ENCODE assay signal across 18 cellular contexts in the genomic region with DNA sequence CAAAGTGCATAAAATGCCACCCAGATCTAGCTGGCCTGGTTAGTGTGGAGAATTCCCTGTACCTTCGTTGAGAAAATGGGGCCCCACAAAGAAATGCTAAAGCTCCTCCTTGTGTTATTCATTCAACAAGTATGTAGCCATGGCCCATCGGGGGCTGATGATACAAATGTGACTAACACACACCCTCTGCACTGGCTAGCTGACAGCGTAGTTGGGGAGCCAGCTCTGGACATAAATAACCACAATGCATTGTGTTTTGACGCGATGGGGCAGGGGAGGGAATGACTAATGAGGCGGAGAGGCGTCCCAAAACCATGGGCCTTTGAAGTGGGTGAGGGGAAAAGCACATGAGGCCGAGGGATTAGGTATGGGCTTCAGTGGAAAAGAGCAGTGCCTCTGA. TPM values are rescaled to one million over a fixed set of nuclear protein-coding genes. Genes with fewer than 3 reads are reported as not detected.
DNase-seq lines count a peak whose midpoint lies in the region; ATAC-seq, FAIRE-seq and TF ChIP-seq lines count a peak whose summit lies in the region.
"Had no signal": no experiment of that assay in that cellular context is flagged by ENCODE, and none has a peak within 500 bp of the region (broad histone marks: within the 10 kb centered on the region; RNA-seq: fewer than 3 reads in every experiment).

No MANE protein-coding gene starts in this region.

- no peak overlapping the region for H3K27ac ChIP-seq in K562 (ENCODE audit: extremely low read depth, low read depth, low read length)
- no peak overlapping the region for H3K27ac ChIP-seq in hepatocyte
- H3K27ac ChIP-seq in stomach = no peak overlapping the region
- no peak overlapping the region for H3K27ac ChIP-seq in sigmoid colon
- H3K27ac ChIP-seq: left lung, neutrophil had no signal

- no peak overlapping the region for H3K9ac ChIP-seq in K562 (ENCODE audit: insufficient read depth in 1 of 2, low read depth in 2 of 2, low read length in 2 of 2)

- ATAC-seq in K562 = no peak; the same call in 1 of the 3 replicates
- ATAC-seq: activated CD8-positive, alpha-beta T cell treated with anti-CD3 and anti-CD28 coated beads for 36 hours; left lung had no signal

- TF ChIP-seq RAD21 in K562 (CRISPR knock-in tag; conservative IDR thresholded peaks at IDR 0.05 in 1 of 2, IDR thresholded peaks at IDR 0.05 in 1 of 2) = no peak

- intact Hi-C loops in K562 (cut with micrococcal nuclease) = no loop called here
- intact Hi-C loops in stomach (cut with DNase I; ENCODE audit: low total_unique reads) = no loop called here
- intact Hi-C loops in sigmoid colon (cut with DNase I) = no loop called here
- intact Hi-C loops in Calu3 (cut with micrococcal nuclease; ENCODE audit: unreplicated experiment) = no loop called here

- H3K4me1 Mint-ChIP-seq in Calu3 (ENCODE audit: low read depth, unreplicated experiment) = no peaks in the 10 kb centered on the region

- no peaks in the 10 kb centered on the region for H3K9me3 Mint-ChIP-seq in Calu3 (ENCODE audit: low read depth, unreplicated experiment)
- H3K9me3 Mint-ChIP-seq: activated CD8-positive, alpha-beta T cell treated with anti-CD3 and anti-CD28 coated beads for 36 hours had no signal

- no peak overlapping the region for H3K4me2 ChIP-seq in K562 (ENCODE audit: insufficient read depth, low read length)
- H3K4me2 ChIP-seq in hepatocyte = no peak overlapping the region

- H3K4me1 ChIP-seq in K562 (replicated peaks in 1 of 2; ENCODE audit: control insufficient read depth in 2 of 2, insufficient read depth in 2 of 2, low read length in 2 of 2) (peaks cover 0 to 8% of the 10 kb centered on the region in 2 experiments; a peak in 3 of 5 replicates), hepatocyte (ENCODE audit: insufficient read depth) (peaks cover 10% of the 10 kb centered on the region), stomach (peaks cover 0 to 32% (median 25%) of the 10 kb centered on the region in 4 donors), sigmoid colon (peaks cover 0 to 20% (median 8%) of the 10 kb centered on the region in 4 donors)

- H3K27ac Mint-ChIP-seq in Calu3 (ENCODE audit: unreplicated experiment) = no peak overlapping the region
- H3K27ac Mint-ChIP-seq: activated CD8-positive, alpha-beta T cell treated with anti-CD3 and anti-CD28 coated beads for 36 hours; activated naive CD8-positive, alpha-beta T cell; CD14-positive monocyte had no signal

- peak overlapping the region; percentile 25; the same call in 1 of the 2 replicates for H2AFZ ChIP-seq in K562 (ENCODE audit: low read depth, low read length)
- H2AFZ ChIP-seq in hepatocyte = no peak overlapping the region

- peaks cover 5% of the 10 kb centered on the region for H3K36me3 Mint-ChIP-seq in Calu3 (ENCODE audit: insufficient read depth, unreplicated experiment)
- H3K36me3 Mint-ChIP-seq: activated naive CD8-positive, alpha-beta T cell; CD14-positive monocyte had no signal

- TF ChIP-seq POLR2A in K562 (conservative IDR thresholded peaks at IDR 0.05) (no peak), stomach (IDR thresholded peaks at IDR 0.05) (no peak), sigmoid colon (IDR thresholded peaks at IDR 0.05) (no peak)

- no peaks in the 10 kb centered on the region for H3K9me2 ChIP-seq in hepatocyte (replicated peaks; ENCODE audit: insufficient read depth)

- H4K20me1 ChIP-seq in K562 (replicated peaks; ENCODE audit: control insufficient read depth, insufficient read depth, low read length) = no peaks in the 10 kb centered on the region
- H4K20me1 ChIP-seq in hepatocyte (ENCODE audit: insufficient read depth, poor library complexity, severe bottlenecking) = no peaks in the 10 kb centered on the region

- H3K79me2 ChIP-seq in K562 (ENCODE audit: control insufficient read depth, insufficient read depth, low read length) (no peaks in the 10 kb centered on the region), hepatocyte (no peaks in the 10 kb centered on the region)

- peaks cover 0 to 13% of the 10 kb centered on the region in 2 experiments; a peak in 3 of 5 replicates for H3K27me3 ChIP-seq in K562 (ENCODE audit: control insufficient read depth in 2 of 2, insufficient read depth in 2 of 2, low read length in 2 of 2)
- no peaks in the 10 kb centered on the region for H3K27me3 ChIP-seq in hepatocyte
- peaks cover 0 to 5% (median 0%) of the 10 kb centered on the region in 3 donors for H3K27me3 ChIP-seq in stomach
- H3K27me3 ChIP-seq in sigmoid colon = no peaks in the 10 kb centered on the region

- H3K4me3 ChIP-seq in K562 (no peak overlapping the region), hepatocyte (no peak overlapping the region), stomach (no peak overlapping the region), sigmoid colon (no peak overlapping the region)
- H3K4me3 ChIP-seq: left lung had no signal

- BruUV-seq in K562 (replicated peaks; lab: Mats Ljungman, UMichigan) (no TSS peak), Calu3 (replicated peaks; lab: Mats Ljungman, UMichigan) (no TSS peak)

- CTCF ChIA-PET in K562 (lab: Yijun Ruan, JAX; ENCODE audit: low intra/inter-chr PET ratio) = no interaction called here
- CTCF ChIA-PET in Calu3 (lab: Charles Lee) = no interaction called here

- no peaks in the 10 kb centered on the region for H3K9me3 ChIP-seq in K562 (replicated peaks; ENCODE audit: control insufficient read depth, insufficient read depth, low read depth, low read length)
- H3K9me3 ChIP-seq in hepatocyte (ENCODE audit: low read depth) = no peaks in the 10 kb centered on the region
- no peaks in the 10 kb centered on the region for H3K9me3 ChIP-seq in stomach
- no peaks in the 10 kb centered on the region for H3K9me3 ChIP-seq in sigmoid colon
- H3K9me3 ChIP-seq: left lung, neutrophil had no signal

- H3K36me3 ChIP-seq in K562 (ENCODE audit: control insufficient read depth, insufficient read depth, low read length) (no peaks in the 10 kb centered on the region), hepatocyte (replicated peaks; ENCODE audit: insufficient read depth, low read depth) (no peaks in the 10 kb centered on the region), stomach (no peaks in the 10 kb centered on the region), sigmoid colon (no peaks in the 10 kb centered on the region)
- H3K36me3 ChIP-seq: left lung, neutrophil had no signal

- no peaks in the 10 kb centered on the region for H3K27me3 Mint-ChIP-seq in Calu3 (ENCODE audit: unreplicated experiment)

- TF ChIP-seq EP300 in K562 (IDR thresholded peaks at IDR 0.05; ENCODE audit: low read length) (no peak), stomach (IDR thresholded peaks at IDR 0.05) (no peak), sigmoid colon (IDR thresholded peaks at IDR 0.05) (no peak)

- H3K9me1 ChIP-seq in K562 (ENCODE audit: control insufficient read depth, insufficient read depth, low read length) = no peaks in the 10 kb centered on the region

- H3K4me3 Mint-ChIP-seq in Calu3 (ENCODE audit: low read depth, unreplicated experiment) = no peak overlapping the region
- H3K4me3 Mint-ChIP-seq: activated CD8-positive, alpha-beta T cell treated with anti-CD3 and anti-CD28 coated beads for 36 hours; activated naive CD8-positive, alpha-beta T cell had no signal

- 19% methylated on average over 8 of the region's 8 CpGs for WGBS in K562 (ENCODE audit: insufficient coverage, low coverage, missing lambda C conversion rate)
- WGBS in hepatocyte (ENCODE audit: low lambda C conversion rate, missing lambda C conversion rate) = 68% methylated on average over 8 of the region's 8 CpGs
- WGBS in stomach, 5 donors = 60 to 72% (median 70%) methylated on average over 8 of the region's 8 CpGs
- WGBS in sigmoid colon, 2 donors = 79 to 84% methylated on average over 8 of the region's 8 CpGs

- DNase-seq in AG09319 (ENCODE audit: extremely low read depth, low read depth) (peak; percentile 44), LHCN-M2 (ENCODE audit: low read depth) (peak; percentile 97), K562 (ENCODE audit: extremely low read depth in 1 of 4, low spot score in 3 of 4) (peak in 1 of 4 experiments; percentile 25), hepatocyte (ENCODE audit: low spot score) (peak; percentile 6), stomach (no peak), GM13977 (ENCODE audit: low spot score) (no peak), sigmoid colon (no peak), Calu3 (no peak)
- DNase-seq: activated CD8-positive, alpha-beta T cell treated with anti-CD3 and anti-CD28 coated beads for 36 hours; NCI-H1105 treated with DMSO at 0.1 percent for 48 hours; NCI-H774; stimulated activated CD4-positive, alpha-beta T cell treated with anti-CD3 and anti-CD28 coated beads, Interleukin-4, amount 100 ng/mL, for 24 hours; substantia nigra had no signal

- TF ChIP-seq CTCF in AG09319 (IDR thresholded peaks at IDR 0.05; ENCODE audit: low read depth, low read length) (no peak), K562 (IDR thresholded peaks at IDR 0.05 in 2 of 3, conservative IDR thresholded peaks at IDR 0.05 in 1 of 3; ENCODE audit: insufficient read depth in 2 of 3, low read depth in 1 of 3, low read length in 3 of 3) (no peak), hepatocyte (IDR thresholded peaks at IDR 0.05; ENCODE audit: poor library complexity) (no peak), stomach (IDR thresholded peaks at IDR 0.05) (no peak), GM13977 (IDR thresholded peaks at IDR 0.05; ENCODE audit: extremely low read depth, insufficient read depth, missing control alignments) (no peak), sigmoid colon (IDR thresholded peaks at IDR 0.05) (no peak), Calu3 (IDR thresholded peaks at IDR 0.05; ENCODE audit: unreplicated experiment) (no peak)

- in situ Hi-C loops in K562 (cut with MboI) = no loop called here
- in situ Hi-C loops in GM13977 (cut with MboI; ENCODE audit: low pct_unique_long_range_greater_than_20kb, low sequenced_read_pairs, unreplicated experiment) = no loop called here

- POLR2A ChIA-PET in K562 (lab: Yijun Ruan, JAX) = interaction anchor here (0.6 to 0.8 kb wide), 2 partner anchors 710 to 820 kb away, joined by 3 read pairs; no protein-coding TSS in a partner anchor

- peak; percentile 81 for FAIRE-seq in K562 (lab: Jason Lieb, UNC)
- FAIRE-seq: endometrium had no signal

RNA-seq across cellular contexts. Expression of a gene that starts 28.2 kb away (rescaled TPM):
- total RNA-seq in LHCN-M2 (2014; rRNA removed) = 53.0 and 65.3 TPM in 2 replicates
- 59.4 TPM for polyA plus RNA-seq in LHCN-M2 (2012)
- total RNA-seq in K562 (2011; cell fraction: chromatin; rRNA removed; ENCODE audit: low replicate concordance) = 69.1 and 204 TPM in 2 replicates
- total RNA-seq in K562 (2011; cell fraction: nucleolus; rRNA removed) = 167 and 171 TPM in 2 replicates
- total RNA-seq in K562 (2011; cell fraction: nucleoplasm; rRNA removed) = 96.8 and 112 TPM in 2 replicates
- total RNA-seq in K562 (2014; rRNA removed) = 67.0 and 70.1 TPM in 2 replicates
- 10.8 and 19.3 TPM in 2 replicates for total RNA-seq in K562 (2014; rRNA removed; fragmentation: Illumina TruSeq; extraction: Trizol)
- total RNA-seq in K562 (2015; rRNA removed; fragmentation: Illumina TruSeq; extraction: Trizol) = 27.8 and 28.7 TPM in 2 replicates
- total RNA-seq in K562 (2021) = 58.3 and 58.6 TPM in 2 replicates
- 34.6 and 41.4 TPM in 2 replicates for polyA plus RNA-seq in K562 (2011; rRNA removed)
- polyA plus RNA-seq in K562 (2011; cell fraction: cytosol; rRNA removed) = 30.9 and 78.0 TPM in 2 replicates
- 122 and 199 TPM in 2 replicates for polyA plus RNA-seq in K562 (2011; cell fraction: nucleus; rRNA removed)
- 57.1 and 57.6 TPM in 2 replicates for polyA plus RNA-seq in K562 (2012)
- 33.3 and 49.0 TPM in 2 replicates for polyA plus RNA-seq in K562 (2014; fragmentation: Illumina TruSeq; extraction: Trizol)
- polyA plus RNA-seq in K562 (2014; fragmentation: Nextera tagmentation; extraction: Ambion mirVana) = 1 to 10 TPM; 2.6 to 5.5 TPM
- 57.7 and 61.4 TPM in 2 replicates for polyA plus RNA-seq in K562 (2014; rRNA removed)
- 8.3 and 18.5 TPM in 2 replicates for polyA minus RNA-seq in K562 (2011; rRNA and poly(A)+ RNA removed)
- polyA minus RNA-seq in K562 (2011; cell fraction: cytosol; rRNA and poly(A)+ RNA removed) = 13.8 and 20.6 TPM in 2 replicates
- polyA minus RNA-seq in K562 (2011; cell fraction: nucleus; rRNA and poly(A)+ RNA removed) = 29.8 and 34.1 TPM in 2 replicates
- 83.7 and 98.5 TPM in 2 replicates for total RNA-seq in hepatocyte
- polyA plus RNA-seq in hepatocyte = 101 and 109 TPM in 2 replicates
- total RNA-seq in stomach = 100 to 1,000 TPM in 2 of 5 donors, 10 to 100 TPM in 3; 42.8 to 369 (median 71.0) TPM
- polyA plus RNA-seq in stomach = 10 to 100 TPM; 49.7 to 88.4 (median 80.3) TPM
- total RNA-seq in sigmoid colon = 10 to 100 TPM; 15.6 to 30.7 (median 24.2) TPM
- 100 to 1,000 TPM in 2 of 3 donors, 10 to 100 TPM in 1; 93.7 to 120 (median 109) TPM for polyA plus RNA-seq in sigmoid colon
- total RNA-seq in Calu3 (2022) = 55.3 and 70.6 TPM in 2 replicates

Comparison
In these comparisons a context has a peak if more than half of its experiments do, and no peak if none do; other contexts are left out.
1. DNase-seq: peak in AG09319 (single experiment), LHCN-M2 (single experiment) and hepatocyte (single experiment); none in stomach (single experiment), GM13977 (single experiment), sigmoid colon (single experiment) and Calu3 (single experiment).